8 cellular contexts compared by ENCODE assay signal in the genomic region with DNA sequence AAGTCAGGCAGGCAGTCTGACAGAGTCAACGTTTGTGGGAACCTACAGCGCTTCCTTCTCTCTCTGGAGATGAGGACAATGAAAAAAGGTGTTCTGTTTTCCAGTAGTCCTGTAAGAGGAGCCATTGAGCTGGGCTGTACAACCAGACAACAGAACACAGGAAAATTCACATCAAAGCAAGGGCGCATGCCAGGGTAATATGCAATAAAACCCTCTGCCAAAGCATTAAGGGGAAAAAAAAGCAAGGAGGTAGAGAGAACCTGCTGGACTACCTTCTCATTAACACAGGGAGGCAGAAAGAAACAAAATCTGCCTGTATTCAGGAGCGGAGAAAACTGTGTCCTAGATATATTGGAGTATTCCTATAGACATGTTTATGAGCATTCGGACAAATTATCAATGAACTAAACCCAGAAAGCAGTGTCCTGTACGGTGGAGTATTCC. TPM values are rescaled to one million over a fixed set of nuclear protein-coding genes. Genes with fewer than 3 reads are reported as not detected.
DNase-seq lines count a peak whose midpoint lies in the region; ATAC-seq and TF ChIP-seq lines count a peak whose summit lies in the region.

No MANE protein-coding gene starts in this region.

- H3K4me1 ChIP-seq in heart right ventricle (peaks cover 0 to 75% (median 13%) of the 10 kb centered on the region in 9 donors), prostate gland (replicated peaks) (no peaks in the 10 kb centered on the region)

- DNase-seq in Calu3: peak; percentile 60
- DNase-seq in HFF-Myc (ENCODE audit: extremely low read depth, low read depth): peak; percentile 73
- DNase-seq in NCI-H510A (lab: John Stamatoyannopoulos, UW): peak; percentile 85
- DNase-seq in activated naive CD8-positive, alpha-beta T cell treated with anti-CD3 and anti-CD28 coated beads, Interleukin-2, amount 10 ng/mL, durations not matched to agents 7 days and 5 days: no peak
- peak in 1 of 2 donors; percentile 52 for DNase-seq in heart right ventricle
- DNase-seq in prostate gland (ENCODE audit: low spot score): peak; percentile 93

- peaks cover 6% of the 10 kb centered on the region for H3K27me3 Mint-ChIP-seq in Calu3 (ENCODE audit: unreplicated experiment)
- no peaks in the 10 kb centered on the region for H3K27me3 Mint-ChIP-seq in activated naive CD8-positive, alpha-beta T cell treated with anti-CD3 and anti-CD28 coated beads, Interleukin-2, amount 10 ng/mL, durations not matched to agents 7 days and 5 days

- peak overlapping the region; percentile 72 for H3K4me3 Mint-ChIP-seq in Calu3 (ENCODE audit: low read depth, unreplicated experiment)
- peak overlapping the region; percentile 90 for H3K4me3 Mint-ChIP-seq in activated naive CD8-positive, alpha-beta T cell treated with anti-CD3 and anti-CD28 coated beads, Interleukin-2, amount 10 ng/mL, durations not matched to agents 7 days and 5 days

- POLR2A ChIA-PET in activated naive CD8-positive, alpha-beta T cell treated with anti-CD3 and anti-CD28 coated beads, Interleukin-2, amount 10 ng/mL, durations not matched to agents 7 days and 5 days (lab: Charles Lee): interaction anchor here (0.7 to 3.0 kb wide), 3 partner anchors 70 to 799 kb away, joined by 3 to 8 read pairs (median 4); no protein-coding TSS in a partner anchor

- intact Hi-C loops in Calu3 (cut with micrococcal nuclease; ENCODE audit: unreplicated experiment): loop anchor here (1.0 kb wide), 2 partner anchors 58 to 71 kb away; no protein-coding TSS in a partner anchor
- intact Hi-C loops in heart right ventricle (cut with DNase I): loop anchor here in 8 of 10 donors (1.0 to 5.0 kb wide), 7 partner anchors 51 to 127 kb away; partner anchors contain the start of gene PANK2 (in 1 of the 8)
- intact Hi-C loops in prostate gland (cut with DNase I): loop anchor here (5.0 kb wide), 3 partner anchors 73 to 127 kb away; partner anchors contain the start of gene PANK2

- 22 to 23% methylated on average over 6 of the region's 6 CpGs for WGBS in heart right ventricle, 2 donors
- WGBS in prostate gland: 2% methylated on average over 6 of the region's 6 CpGs

- H3K9me3 ChIP-seq in heart right ventricle: peaks cover 0 to 3% (median 0%) of the 10 kb centered on the region in 11 donors
- H3K9me3 ChIP-seq in prostate gland: no peaks in the 10 kb centered on the region

- CTCF ChIA-PET in Calu3 (lab: Charles Lee): interaction anchor here (0.6 to 1.8 kb wide), 4 partner anchors 10 to 71 kb away, joined by 3 to 8 read pairs (median 4); no protein-coding TSS in a partner anchor

- peaks cover 5% of the 10 kb centered on the region for H3K36me3 Mint-ChIP-seq in Calu3 (ENCODE audit: insufficient read depth, unreplicated experiment)
- H3K36me3 Mint-ChIP-seq in activated naive CD8-positive, alpha-beta T cell treated with anti-CD3 and anti-CD28 coated beads, Interleukin-2, amount 10 ng/mL, durations not matched to agents 7 days and 5 days: peaks cover 8% of the 10 kb centered on the region

- H3K27ac ChIP-seq in heart right ventricle (peak overlapping the region in 4 of 10 donors; percentile 10 to 94 (median 36)), prostate gland (peak overlapping the region; percentile 95 to 96)

- no peak for ATAC-seq in activated naive CD8-positive, alpha-beta T cell treated with anti-CD3 and anti-CD28 coated beads, Interleukin-2, amount 10 ng/mL, durations not matched to agents 7 days and 5 days (ENCODE audit: low read depth)
- ATAC-seq in heart right ventricle: peak in 7 of 8 donors; percentile 21 to 68 (median 57)
- ATAC-seq in GM19328 (IDR thresholded peaks at IDR 0.05; ENCODE audit: unreplicated experiment): no peak
- no peak for ATAC-seq in HG03095 (IDR thresholded peaks at IDR 0.05; ENCODE audit: unreplicated experiment)

- peak; percentile 30 for TF ChIP-seq POLR2A in prostate gland (IDR thresholded peaks at IDR 0.05)

- no peaks in the 10 kb centered on the region for H3K9me3 Mint-ChIP-seq in Calu3 (ENCODE audit: low read depth, unreplicated experiment)
- no peaks in the 10 kb centered on the region for H3K9me3 Mint-ChIP-seq in activated naive CD8-positive, alpha-beta T cell treated with anti-CD3 and anti-CD28 coated beads, Interleukin-2, amount 10 ng/mL, durations not matched to agents 7 days and 5 days

- TSS peak; percentile 35 for BruUV-seq in Calu3 (replicated peaks; lab: Mats Ljungman, UMichigan)

- TF ChIP-seq CTCF in Calu3 (IDR thresholded peaks at IDR 0.05; ENCODE audit: unreplicated experiment): peak; percentile 42
- peak; percentile 74 for TF ChIP-seq CTCF in HFF-Myc (IDR thresholded peaks at IDR 0.05; ENCODE audit: low read depth, low read length, missing control alignments)
- TF ChIP-seq CTCF in heart right ventricle (IDR thresholded peaks at IDR 0.05): peak; percentile 17 to 76 (median 58)
- TF ChIP-seq CTCF in prostate gland (IDR thresholded peaks at IDR 0.05): peak in 3 of 4 experiments; percentile 69 to 93 (median 75)

- H3K36me3 ChIP-seq in heart right ventricle (peaks cover 0 to 12% (median 0%) of the 10 kb centered on the region in 9 donors), prostate gland (no peaks in the 10 kb centered on the region)

- H3K27me3 ChIP-seq in heart right ventricle (no peaks in the 10 kb centered on the region), prostate gland (replicated peaks; ENCODE audit: insufficient read depth) (no peaks in the 10 kb centered on the region)

- H3K4me3 ChIP-seq in HFF-Myc (replicated peaks; ENCODE audit: low read depth, low read length): peak overlapping the region; percentile 95
- H3K4me3 ChIP-seq in heart right ventricle: peak overlapping the region in 6 of 10 donors; percentile 82 to 94 (median 88)
- peak overlapping the region; percentile 90 to 98 for H3K4me3 ChIP-seq in prostate gland

- peaks cover 48% of the 10 kb centered on the region for H3K4me1 Mint-ChIP-seq in Calu3 (ENCODE audit: low read depth, unreplicated experiment)
- H3K4me1 Mint-ChIP-seq in activated naive CD8-positive, alpha-beta T cell treated with anti-CD3 and anti-CD28 coated beads, Interleukin-2, amount 10 ng/mL, durations not matched to agents 7 days and 5 days: peaks cover 44% of the 10 kb centered on the region

- H3K27ac Mint-ChIP-seq in Calu3 (ENCODE audit: unreplicated experiment): peak overlapping the region; percentile 59
- no peak overlapping the region for H3K27ac Mint-ChIP-seq in activated naive CD8-positive, alpha-beta T cell treated with anti-CD3 and anti-CD28 coated beads, Interleukin-2, amount 10 ng/mL, durations not matched to agents 7 days and 5 days

RNA-seq across cellular contexts. Expression of gene RNF24, which starts 1.3 kb away (rescaled TPM):
- total RNA-seq in Calu3 (2022) (2.8 and 4.1 TPM in 2 replicates), heart right ventricle (10 to 100 TPM in 1 of 10 donors, 1 to 10 TPM in 9; 2.9 to 12.9 (median 5.0) TPM), prostate gland (10 to 100 TPM; 30.4 to 31.2 TPM)
- total RNA-seq in activated naive CD8-positive, alpha-beta T cell treated with anti-CD3 and anti-CD28 coated beads, Interleukin-2, amount 10 ng/mL, durations not matched to agents 7 days and 5 days: 10 to 100 TPM; 17.7 to 21.6 TPM
- 1 to 10 TPM; 2.1 to 4.2 TPM for polyA plus RNA-seq in heart right ventricle

Comparison
In these comparisons a context has a peak if more than half of its experiments do, and no peak if none do; other contexts are left out.
1. ATAC-seq: peak in heart right ventricle (7 of 8); none in activated naive CD8-positive, alpha-beta T cell treated with anti-CD3 and anti-CD28 coated beads, Interleukin-2, amount 10 ng/mL, durations not matched to agents 7 days and 5 days (single experiment), GM19328 (single experiment) and HG03095 (single experiment).
2. Peak in every context shown above with its lines, with median percentiles within 50 percentile points of each other: CTCF ChIP-seq and H3K4me3 ChIP-seq.